19 cellular contexts compared by ENCODE assay signal in the genomic region with DNA sequence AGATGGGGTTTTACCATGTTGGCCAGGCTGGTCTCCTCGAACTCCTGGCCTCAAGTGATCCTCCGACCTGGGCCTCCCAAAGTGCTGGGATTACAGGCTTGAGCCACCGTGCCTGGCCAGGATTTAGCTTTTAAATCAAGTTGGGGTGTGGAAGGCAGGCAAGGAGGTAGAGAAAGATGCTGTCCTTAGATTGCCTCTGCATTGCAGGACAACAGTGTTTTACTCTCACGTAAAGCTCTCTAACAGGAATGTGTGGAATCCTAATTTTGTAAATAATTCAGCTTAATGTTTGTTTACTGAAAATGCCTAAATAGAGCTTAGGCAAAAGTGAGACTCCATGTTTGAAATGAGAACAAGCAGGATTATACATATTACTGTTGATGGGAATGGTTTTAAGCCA. TPM values are rescaled to one million over a fixed set of nuclear protein-coding genes. Genes with fewer than 3 reads are reported as not detected.
A peak's percentile ranks its signal among the peaks of the same experiment; 100 is the strongest.
DNase-seq lines count a peak whose midpoint lies in the region; ATAC-seq, FAIRE-seq and TF ChIP-seq lines count a peak whose summit lies in the region.
"Had no signal": no experiment of that assay in that cellular context is flagged by ENCODE, and none has a peak within 500 bp of the region (broad histone marks: within the 10 kb centered on the region; RNA-seq: fewer than 3 reads in every experiment).

No MANE protein-coding gene starts in this region.

- DNase-seq in AG08396 (ENCODE audit: low spot score), result peak; percentile 25
- peak; percentile 13 for DNase-seq in IMR-90
- DNase-seq in H1 (ENCODE audit: low read depth in 1 of 2, low spot score in 2 of 2), result no peak
- DNase-seq in mesenchymal stem cell, result peak; percentile 37
- no peak for DNase-seq in activated CD4-positive, alpha-beta T cell treated with anti-CD3 and anti-CD28 coated beads for 36 hours
- no peak for DNase-seq in BE2C
- no peak for DNase-seq in superior temporal gyrus (ENCODE audit: extremely low spot score)
- DNase-seq: Calu3; CD8-positive, alpha-beta T cell; DMS 273 treated with DMSO at 0.1 percent for 48 hours; GDM1; GOT3 had no signal

- H3K27me3 ChIP-seq in IMR-90 (ENCODE audit: control insufficient read depth, insufficient read depth, low read length), result no peaks in the 10 kb centered on the region
- H3K27me3 ChIP-seq in H1 (replicated peaks in 1 of 4; ENCODE audit: control insufficient read depth in 3 of 4, extremely low read depth in 1 of 4, insufficient read depth in 3 of 4, low read length in 3 of 4), result no peaks in the 10 kb centered on the region
- H3K27me3 ChIP-seq in mesenchymal stem cell (ENCODE audit: control insufficient read depth in 1 of 2, insufficient read depth in 1 of 2, low read length in 2 of 2), result no peaks in the 10 kb centered on the region
- no peaks in the 10 kb centered on the region for H3K27me3 ChIP-seq in BE2C
- H3K27me3 ChIP-seq: BLaER1 treated with 17β-estradiol and CSF1 and Interleukin-3, amounts not matched to agents 10 nM and 100 nM had no signal

- no peak overlapping the region for H3K4me3 Mint-ChIP-seq in activated CD4-positive, alpha-beta T cell treated with anti-CD3 and anti-CD28 coated beads for 36 hours
- H3K4me3 Mint-ChIP-seq: CD8-positive, alpha-beta T cell had no signal

- ATAC-seq in IMR-90 (ENCODE audit: low read depth), result peak; percentile 82
- ATAC-seq in activated CD4-positive, alpha-beta T cell treated with anti-CD3 and anti-CD28 coated beads for 36 hours, result no peak
- ATAC-seq: CD8-positive, alpha-beta T cell; HepG2 had no signal

- H3K23ac ChIP-seq in IMR-90 (ENCODE audit: low read depth, low read length) (0 out of 2 replicates have a peak overlapping the region, but pooled peaks have one; percentile 7), H1 (ENCODE audit: insufficient read length) (no peak overlapping the region), mesenchymal stem cell (ENCODE audit: low read length in 2 of 2) (no peak overlapping the region)

- peaks cover 32% of the 10 kb centered on the region for H3K36me3 Mint-ChIP-seq in activated CD4-positive, alpha-beta T cell treated with anti-CD3 and anti-CD28 coated beads for 36 hours (ENCODE audit: low read depth)

- H3K27me3 Mint-ChIP-seq in activated CD4-positive, alpha-beta T cell treated with anti-CD3 and anti-CD28 coated beads for 36 hours, result no peaks in the 10 kb centered on the region

- H3K27ac Mint-ChIP-seq in activated CD4-positive, alpha-beta T cell treated with anti-CD3 and anti-CD28 coated beads for 36 hours, result no peak overlapping the region

- TF ChIP-seq EP300 in H1 (IDR thresholded peaks at IDR 0.05; ENCODE audit: borderline replicate concordance in 1 of 2, low read depth in 2 of 2, low read length in 2 of 2), result no peak

- peaks cover 0 to 6% of the 10 kb centered on the region in 2 experiments; a peak in 2 of 4 replicates for H3K79me1 ChIP-seq in IMR-90 (ENCODE audit: low read depth in 1 of 2, low read length in 2 of 2)
- H3K79me1 ChIP-seq in H1 (ENCODE audit: low read depth, low read length), result no peaks in the 10 kb centered on the region; the same call in 1 of the 2 replicates
- H3K79me1 ChIP-seq in mesenchymal stem cell (replicated peaks; ENCODE audit: low read length, poor library complexity, severe bottlenecking), result peaks cover 8% of the 10 kb centered on the region

- FAIRE-seq in H1 (lab: Jason Lieb, UNC), result no peak
- FAIRE-seq: A549, GM12892, GM18507, HepG2 had no signal

- no peaks in the 10 kb centered on the region for H3K9me3 Mint-ChIP-seq in activated CD4-positive, alpha-beta T cell treated with anti-CD3 and anti-CD28 coated beads for 36 hours (ENCODE audit: low read depth)
- H3K9me3 Mint-ChIP-seq: CD8-positive, alpha-beta T cell had no signal

- H3K9ac ChIP-seq in IMR-90 (ENCODE audit: low read depth, low read length) (no peak overlapping the region), H1 (replicated peaks in 1 of 4; ENCODE audit: extremely low read depth in 1 of 4, low read depth in 3 of 4, low read length in 3 of 4) (no peak overlapping the region), mesenchymal stem cell (ENCODE audit: low read length) (no peak overlapping the region)
- H3K9ac ChIP-seq: BLaER1 treated with 17β-estradiol and CSF1 and Interleukin-3, amounts not matched to agents 10 nM and 100 nM had no signal

- no peak overlapping the region for H3K4me3 ChIP-seq in IMR-90 (ENCODE audit: insufficient read depth, low read depth, low read length)
- no peak overlapping the region for H3K4me3 ChIP-seq in H1 (ENCODE audit: extremely low read depth in 1 of 4, insufficient read depth in 2 of 4, low read depth in 3 of 4, low read length in 4 of 4)
- H3K4me3 ChIP-seq in mesenchymal stem cell (ENCODE audit: insufficient read depth in 1 of 2, low read depth in 1 of 2, low read length in 2 of 2), result no peak overlapping the region
- H3K4me3 ChIP-seq in BE2C (ENCODE audit: low read depth, low read length), result no peak overlapping the region
- H3K4me3 ChIP-seq: A549; BLaER1 treated with 17β-estradiol and CSF1 and Interleukin-3, amounts not matched to agents 10 nM and 100 nM; HAP-1 had no signal

- no CpG with 5 or more reads among the region's 4 CpGs for WGBS in IMR-90 (ENCODE audit: extremely low coverage in 2 of 2, insufficient read length in 1 of 2), 2 experiments
- 98% methylated on average over 4 of the region's 4 CpGs; no CpG with 5 or more reads in 1 of the 2 experiments for WGBS in H1 (ENCODE audit: extremely low coverage in 1 of 2, insufficient coverage in 1 of 2, insufficient read length in 1 of 2, insufficient replicate concordance in 2 of 2, low coverage in 1 of 2, low lambda C conversion rate in 2 of 2, missing lambda C conversion rate in 1 of 2), 2 experiments
- 56% methylated on average over 4 of the region's 4 CpGs for whole genome bisulfite sequencing in mesenchymal stem cell

- TF ChIP-seq RAD21 in IMR-90 (IDR thresholded peaks at IDR 0.05; ENCODE audit: low read length) (no peak), H1 (IDR thresholded peaks at IDR 0.05 in 1 of 2, conservative IDR thresholded peaks at IDR 0.05 in 1 of 2; ENCODE audit: low read depth in 2 of 2, low read length in 2 of 2) (no peak)

- H3K14ac ChIP-seq in IMR-90 (replicated peaks; ENCODE audit: low read depth, low read length) (no peak overlapping the region; the same call in 1 of the 2 replicates), H1 (ENCODE audit: insufficient read length) (no peak overlapping the region), mesenchymal stem cell (ENCODE audit: low read length in 2 of 2) (no peak overlapping the region)

- POLR2A ChIA-PET in IMR-90 (lab: Charles Lee; ENCODE audit: unreplicated experiment) (interaction anchor here (0.6 to 1.2 kb wide), 3 partner anchors 10 to 204 kb away, joined by 3 to 6 read pairs (median 5); no protein-coding TSS in a partner anchor), H1 (lab: Charles Lee; ENCODE audit: partially characterized antibody) (no interaction called here)
- POLR2A ChIA-PET in activated CD4-positive, alpha-beta T cell treated with anti-CD3 and anti-CD28 coated beads for 36 hours (lab: Charles Lee), result no interaction called here

- peak overlapping the region; percentile 83 for H2BK5ac ChIP-seq in IMR-90 (ENCODE audit: low read depth, low read length, poor library complexity, severe bottlenecking)
- no peak overlapping the region for H2BK5ac ChIP-seq in H1 (ENCODE audit: low read depth, low read length)
- H2BK5ac ChIP-seq in mesenchymal stem cell (ENCODE audit: low read depth, low read length, poor library complexity, severe bottlenecking), result no peak overlapping the region

- H3K23me2 ChIP-seq in H1 (ENCODE audit: low read depth, low read length), result 0 out of 2 replicates have a peak, but pooled peaks cover 1% of the 10 kb centered on the region

- peak overlapping the region; percentile 92 for H3K27ac ChIP-seq in IMR-90 (ENCODE audit: insufficient read depth, low read length)
- H3K27ac ChIP-seq in H1 (ENCODE audit: low read depth, low read length), result no peak overlapping the region
- H3K27ac ChIP-seq in mesenchymal stem cell (ENCODE audit: low read length, poor library complexity, severe bottlenecking), result no peak overlapping the region
- H3K27ac ChIP-seq: 22Rv1; A549; BLaER1 treated with 17β-estradiol and CSF1 and Interleukin-3, amounts not matched to agents 10 nM and 100 nM had no signal

- H2BK20ac ChIP-seq in IMR-90 (ENCODE audit: low read depth, low read length) (0 out of 2 replicates have a peak overlapping the region, but pooled peaks have one; percentile 28), H1 (ENCODE audit: low read length) (no peak overlapping the region)

- H4K20me1 ChIP-seq in IMR-90 (ENCODE audit: insufficient read depth, low read length) (no peaks in the 10 kb centered on the region), H1 (replicated peaks in 1 of 2; ENCODE audit: control insufficient read depth in 1 of 2, insufficient read depth in 2 of 2, low read length in 2 of 2) (no peaks in the 10 kb centered on the region)

- no peaks in the 10 kb centered on the region; a peak in 1 of 4 replicates for H3K79me2 ChIP-seq in H1 (ENCODE audit: control insufficient read depth in 1 of 2, insufficient read depth in 2 of 2, low read length in 2 of 2)

- TF ChIP-seq CTCF in IMR-90 (conservative IDR thresholded peaks at IDR 0.05; ENCODE audit: low read depth, low read length) (no peak), H1 (IDR thresholded peaks at IDR 0.05; ENCODE audit: control extremely low read depth in 1 of 3, insufficient read depth in 1 of 3, low read depth in 1 of 3, low read length in 3 of 3) (no peak), BE2C (IDR thresholded peaks at IDR 0.05; ENCODE audit: low read depth, low read length) (no peak)

- BruUV-seq in IMR-90 (replicated peaks; lab: Mats Ljungman, UMichigan), result no TSS peak

- H2BK15ac ChIP-seq in IMR-90 (ENCODE audit: low read depth, low read length) (no peak overlapping the region), H1 (ENCODE audit: low read length) (no peak overlapping the region), mesenchymal stem cell (ENCODE audit: low read depth, poor library complexity, severe bottlenecking) (no peak overlapping the region)

- no peak overlapping the region for H2BK12ac ChIP-seq in H1 (ENCODE audit: low read depth, low read length)
- H2BK12ac ChIP-seq in mesenchymal stem cell (ENCODE audit: low read length in 2 of 2), result no peak overlapping the region

- dilution Hi-C loops in IMR-90 (cut with HindIII; ENCODE audit: low sequenced_read_pairs, unreplicated experiment), result no loop called here

- H4K8ac ChIP-seq in IMR-90 (ENCODE audit: low read depth in 2 of 2, low read length in 2 of 2), result no peak overlapping the region
- no peak overlapping the region for H4K8ac ChIP-seq in H1 (ENCODE audit: extremely low read depth, insufficient read depth, low read length)
- no peak overlapping the region for H4K8ac ChIP-seq in mesenchymal stem cell (ENCODE audit: low read length)

- no peak overlapping the region for H2AK9ac ChIP-seq in IMR-90 (replicated peaks; ENCODE audit: low read depth, low read length, poor library complexity)

- H2BK120ac ChIP-seq in IMR-90 (ENCODE audit: low read depth, low read length), result peak overlapping the region; percentile 39; the same call in 1 of the 2 replicates
- no peak overlapping the region for H2BK120ac ChIP-seq in H1 (replicated peaks; ENCODE audit: low read depth, low read length)
- no peak overlapping the region for H2BK120ac ChIP-seq in mesenchymal stem cell (ENCODE audit: low read depth, low read length)

- TF ChIP-seq POLR2A in IMR-90 (IDR thresholded peaks at IDR 0.05; ENCODE audit: low read depth, low read length) (no peak), H1 (IDR thresholded peaks at IDR 0.05; ENCODE audit: control extremely low read depth in 1 of 2, low read depth in 2 of 2, low read length in 2 of 2) (no peak)

- peaks cover 14% of the 10 kb centered on the region for H3K4me1 Mint-ChIP-seq in activated CD4-positive, alpha-beta T cell treated with anti-CD3 and anti-CD28 coated beads for 36 hours

- H4K5ac ChIP-seq in IMR-90 (ENCODE audit: low read depth, low read length), result peak overlapping the region; percentile 34; the same call in 1 of the 2 replicates
- H4K5ac ChIP-seq in H1 (ENCODE audit: insufficient read length, low read depth, low read length), result no peak overlapping the region

- H4K91ac ChIP-seq in IMR-90 (ENCODE audit: insufficient read depth, low read depth, low read length) (peak overlapping the region; percentile 55; the same call in 1 of the 2 replicates), H1 (replicated peaks; ENCODE audit: insufficient read length, low read length) (no peak overlapping the region), mesenchymal stem cell (ENCODE audit: low read length) (no peak overlapping the region)

- H3K18ac ChIP-seq in IMR-90 (ENCODE audit: low read depth, low read length), result peak overlapping the region; percentile 46; the same call in 1 of the 2 replicates
- H3K18ac ChIP-seq in H1 (ENCODE audit: extremely low read depth, low read length), result no peak overlapping the region
- H3K18ac ChIP-seq in mesenchymal stem cell (ENCODE audit: low read depth in 1 of 2, low read length in 2 of 2), result no peak overlapping the region

- peak overlapping the region; percentile 64; the same call in 1 of the 2 replicates for H3K4ac ChIP-seq in IMR-90 (ENCODE audit: low read depth, low read length)
- no peak overlapping the region for H3K4ac ChIP-seq in H1 (replicated peaks; ENCODE audit: insufficient read length, low read depth, low read length)
- H3K4ac ChIP-seq in mesenchymal stem cell (ENCODE audit: low read depth in 1 of 2, low read length in 2 of 2), result no peak overlapping the region

- H3K9me1 ChIP-seq in IMR-90 (ENCODE audit: insufficient read depth, low read length), result 0 out of 2 replicates have a peak, but pooled peaks cover 3% of the 10 kb centered on the region

- H3K4me1 ChIP-seq in IMR-90 (ENCODE audit: control insufficient read depth, insufficient read depth, low read length) (peaks cover 5% of the 10 kb centered on the region; the same call in 1 of the 2 replicates), H1 (replicated peaks in 1 of 4; ENCODE audit: control insufficient read depth in 3 of 4, insufficient read depth in 4 of 4, low read length in 3 of 4) (peaks cover 0 to 5% (median 1%) of the 10 kb centered on the region in 4 experiments; a peak in 2 of 7 replicates), mesenchymal stem cell (ENCODE audit: control insufficient read depth, insufficient read depth, low read depth, low read length) (peaks cover 2% of the 10 kb centered on the region), BE2C (no peaks in the 10 kb centered on the region)
- H3K4me1 ChIP-seq: BLaER1 treated with 17β-estradiol and CSF1 and Interleukin-3, amounts not matched to agents 10 nM and 100 nM; HAP-1 had no signal

- H3K36me3 ChIP-seq in IMR-90 (ENCODE audit: control insufficient read depth, insufficient read depth, low read length) (peaks cover 5% of the 10 kb centered on the region), H1 (ENCODE audit: control insufficient read depth in 2 of 4, insufficient read depth in 4 of 4, low read length in 3 of 4) (peaks cover 0 to 15% (median 4%) of the 10 kb centered on the region in 4 experiments; a peak in 3 of 8 replicates), mesenchymal stem cell (ENCODE audit: control insufficient read depth in 1 of 2, insufficient read depth in 2 of 2, low read depth in 1 of 2, low read length in 2 of 2) (peaks cover 0 to 11% of the 10 kb centered on the region in 2 experiments), BE2C (peaks cover 8% of the 10 kb centered on the region)

- H3K4me2 ChIP-seq in IMR-90 (ENCODE audit: low read depth, low read length) (no peak overlapping the region; the same call in 1 of the 2 replicates), H1 (ENCODE audit: insufficient read depth in 1 of 2, low read depth in 2 of 2, low read length in 2 of 2) (no peak overlapping the region), mesenchymal stem cell (ENCODE audit: low read length, poor library complexity, severe bottlenecking) (no peak overlapping the region)
- H3K4me2 ChIP-seq: A549; BLaER1 treated with 17β-estradiol and CSF1 and Interleukin-3, amounts not matched to agents 10 nM and 100 nM had no signal

- H3K56ac ChIP-seq in IMR-90 (ENCODE audit: extremely low read depth, insufficient read depth, low read length) (no peak overlapping the region), H1 (replicated peaks; ENCODE audit: insufficient read length, low read depth, low read length) (no peak overlapping the region)

- H2AFZ ChIP-seq in IMR-90 (replicated peaks; ENCODE audit: low read length, poor library complexity), result no peak overlapping the region
- no peak overlapping the region for H2AFZ ChIP-seq in H1 (ENCODE audit: low read length)
- H2AFZ ChIP-seq in mesenchymal stem cell (ENCODE audit: low read depth, low read length), result no peak overlapping the region

- in situ Hi-C loops in IMR-90 (cut with MboI; ENCODE audit: low sequenced_read_pairs), result no loop called here

- intact Hi-C loops in IMR-90 (cut with micrococcal nuclease), result no loop called here
- intact Hi-C loops in activated CD4-positive, alpha-beta T cell treated with anti-CD3 and anti-CD28 coated beads for 36 hours (cut with DNase I, micrococcal nuclease), result no loop called here

- H3K9me3 ChIP-seq in IMR-90 (ENCODE audit: control insufficient read depth, insufficient read depth, low read length) (no peaks in the 10 kb centered on the region), H1 (ENCODE audit: insufficient read depth in 2 of 2, low read depth in 1 of 2, low read length in 1 of 2) (no peaks in the 10 kb centered on the region), mesenchymal stem cell (ENCODE audit: control insufficient read depth, low read length) (peaks cover 5% of the 10 kb centered on the region), BE2C (no peaks in the 10 kb centered on the region)
- H3K9me3 ChIP-seq: A549; BLaER1 treated with 17β-estradiol and CSF1 and Interleukin-3, amounts not matched to agents 10 nM and 100 nM; HAP-1 had no signal

- H2AK5ac ChIP-seq in IMR-90 (ENCODE audit: low read depth, low read length) (no peak overlapping the region), H1 (ENCODE audit: low read depth, low read length) (no peak overlapping the region), mesenchymal stem cell (ENCODE audit: low read length, severe bottlenecking) (no peak overlapping the region)

- CTCF ChIA-PET in IMR-90 (lab: Yijun Ruan, JAX), result no interaction called here
- CTCF ChIA-PET in H1 (lab: Charles Lee; ENCODE audit: partially characterized antibody), result interaction anchor here (0.7 to 0.9 kb wide), 2 partner anchors 14 to 16 kb away, joined by 3 to 6 read pairs; no protein-coding TSS in a partner anchor
- CTCF ChIA-PET in activated CD4-positive, alpha-beta T cell treated with anti-CD3 and anti-CD28 coated beads for 36 hours (lab: Charles Lee), result no interaction called here

RNA-seq across cellular contexts. Expression of a gene that starts 29.5 kb away (rescaled TPM):
- 3.8 and 5.3 TPM in 2 replicates for total RNA-seq in IMR-90 (2012; rRNA removed)
- polyA plus RNA-seq in IMR-90 (2012; rRNA removed) (2.3 and 3.7 TPM in 2 replicates), H1 (2011; rRNA removed) (0.08 and 0.26 TPM in 2 replicates)
- 0.87 and 1.2 TPM in 2 replicates for polyA plus RNA-seq in IMR-90 (2012; cell fraction: cytosol; rRNA removed)
- polyA plus RNA-seq in IMR-90 (2012; cell fraction: nucleus; rRNA removed; ENCODE audit: low replicate concordance), result 0.58 and 2.9 TPM in 2 replicates
- total RNA-seq in H1 (2021; fragmentation: NEBNext Ultra II Directional; extraction: Animal tissue kit (Norgen Biotek cat#: 25700)), result 0.84 and 1.5 TPM in 2 replicates
- polyA plus RNA-seq in H1 (2011; cell fraction: cytosol; rRNA removed), result 0.40 TPM
- polyA plus RNA-seq in H1 (2011; cell fraction: nucleus; rRNA removed), result 0.17 TPM
- 0.27 to 1.3 TPM (median 0.63 TPM) in 4 replicates for polyA plus RNA-seq in H1 (2012, experiment 1 of 2)
- not detected for polyA plus RNA-seq in H1 (2012, experiment 2 of 2)
- 1.2 TPM for polyA plus RNA-seq in H1 (2013, experiment 1 of 2)
- polyA plus RNA-seq in H1 (2013, experiment 2 of 2), result 1.1 TPM
- 0.41 and 0.66 TPM in 2 replicates for polyA minus RNA-seq in H1 (2011; rRNA and poly(A)+ RNA removed)
- polyA minus RNA-seq in H1 (2011; cell fraction: cytosol; rRNA and poly(A)+ RNA removed), result not detected
- polyA minus RNA-seq in H1 (2011; cell fraction: nucleus; rRNA and poly(A)+ RNA removed), result 1.4 TPM
- 23.5 TPM for polyA plus RNA-seq in mesenchymal stem cell (2013, experiment 1 of 2)
- polyA plus RNA-seq in mesenchymal stem cell (2013, experiment 2 of 2), result 23.9 TPM
- under 1 TPM in 1 of 2 experiments, not detected in 1; 0.09 TPM for total RNA-seq in activated CD4-positive, alpha-beta T cell treated with anti-CD3 and anti-CD28 coated beads for 36 hours
- polyA plus RNA-seq in BE2C (2012; ENCODE audit: insufficient read depth, insufficient read length, low read depth), result not detected
- total RNA-seq: CD8-positive, alpha-beta T cell; HepG2 had no signal

RNA-seq across cellular contexts. Expression of a gene that starts 30.5 kb away (rescaled TPM):
- total RNA-seq in IMR-90 (2012; rRNA removed), result 4.1 and 8.9 TPM in 2 replicates
- 1.7 and 3.1 TPM in 2 replicates for polyA plus RNA-seq in IMR-90 (2012; rRNA removed)
- polyA plus RNA-seq in IMR-90 (2012; cell fraction: cytosol; rRNA removed), result 0.20 and 0.28 TPM in 2 replicates
- 0.24 and 1.7 TPM in 2 replicates for polyA plus RNA-seq in IMR-90 (2012; cell fraction: nucleus; rRNA removed; ENCODE audit: low replicate concordance)
- total RNA-seq in H1 (2021; fragmentation: NEBNext Ultra II Directional; extraction: Animal tissue kit (Norgen Biotek cat#: 25700)), result 46.6 and 52.8 TPM in 2 replicates
- polyA plus RNA-seq in H1 (2011; rRNA removed), result 2.1 and 3.7 TPM in 2 replicates
- 4.9 TPM for polyA plus RNA-seq in H1 (2011; cell fraction: cytosol; rRNA removed)
- 3.5 TPM for polyA plus RNA-seq in H1 (2011; cell fraction: nucleus; rRNA removed)
- polyA plus RNA-seq in H1 (2012, experiment 1 of 2), result 19.5 to 25.2 TPM (median 22.0 TPM) in 4 replicates
- 0.83 TPM for polyA plus RNA-seq in H1 (2012, experiment 2 of 2)
- polyA plus RNA-seq in H1 (2013, experiment 1 of 2), result 93.3 TPM
- polyA plus RNA-seq in H1 (2013, experiment 2 of 2), result 92.9 TPM
- 6.3 and 7.3 TPM in 2 replicates for polyA minus RNA-seq in H1 (2011; rRNA and poly(A)+ RNA removed)
- 6.0 TPM for polyA minus RNA-seq in H1 (2011; cell fraction: cytosol; rRNA and poly(A)+ RNA removed)
- polyA minus RNA-seq in H1 (2011; cell fraction: nucleus; rRNA and poly(A)+ RNA removed), result 17.8 TPM
- 40.0 TPM for polyA plus RNA-seq in mesenchymal stem cell (2013, experiment 1 of 2)
- 36.7 TPM for polyA plus RNA-seq in mesenchymal stem cell (2013, experiment 2 of 2)
- total RNA-seq in activated CD4-positive, alpha-beta T cell treated with anti-CD3 and anti-CD28 coated beads for 36 hours, result 10 to 100 TPM; 23.3 to 30.5 TPM
- 18.8 TPM for polyA plus RNA-seq in BE2C (2012; ENCODE audit: insufficient read depth, insufficient read length, low read depth)

Comparison
In these comparisons a context has a peak if more than half of its experiments do, and no peak if none do; other contexts are left out.
1. DNase-seq: peak in AG08396 (single experiment), IMR-90 (single experiment) and mesenchymal stem cell (single experiment); none in H1 (0 of 2), activated CD4-positive, alpha-beta T cell treated with anti-CD3 and anti-CD28 coated beads for 36 hours (single experiment), BE2C (single experiment) and superior temporal gyrus (single experiment).